ENCODE assay signal across 11 cellular contexts in the genomic region with DNA sequence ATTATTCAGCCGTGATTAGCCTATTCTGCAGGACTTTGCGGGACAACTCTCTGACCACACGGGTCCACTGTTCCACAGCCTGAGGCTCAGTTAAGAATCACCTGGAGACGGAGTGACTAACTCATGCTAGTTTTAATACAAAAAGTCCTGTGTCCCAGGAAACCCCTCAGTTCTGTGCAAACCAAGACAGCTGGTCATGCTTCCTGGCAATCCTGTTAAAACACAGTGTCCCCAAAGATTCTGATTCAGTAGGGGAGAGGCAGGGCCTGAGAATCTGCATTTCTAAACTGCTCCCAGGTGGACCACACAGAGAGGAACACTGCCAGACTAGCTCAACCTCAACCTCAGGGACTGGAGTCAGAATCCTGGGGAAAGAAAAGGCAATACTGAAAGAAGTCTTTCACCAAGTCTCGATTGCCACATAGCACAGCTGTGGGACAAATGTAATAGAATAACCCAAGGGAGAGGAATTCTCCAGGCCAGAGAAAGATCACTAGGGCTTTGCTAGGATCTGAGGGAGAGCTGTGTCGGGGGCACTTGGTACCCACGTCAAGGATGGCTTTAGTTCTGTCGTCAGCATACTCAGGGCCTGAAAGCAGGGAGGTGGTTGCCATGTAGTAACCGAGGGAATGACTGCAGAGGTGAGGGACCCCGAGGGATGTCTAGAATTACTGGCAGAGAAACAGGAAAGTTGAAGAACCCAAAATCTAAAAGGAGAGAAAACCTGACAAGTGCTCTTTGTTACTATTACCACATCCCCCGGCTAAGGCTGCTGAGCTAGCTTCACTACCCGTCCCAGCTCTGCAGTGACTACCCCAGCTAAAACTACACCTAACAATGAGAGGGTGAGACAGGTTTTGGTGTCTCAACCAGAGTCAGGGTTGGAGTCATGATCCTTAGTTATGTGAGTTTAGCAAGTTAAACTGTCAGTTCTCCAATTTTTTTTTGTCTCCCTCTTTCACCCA. TPM values are rescaled to one million over a fixed set of nuclear protein-coding genes. Genes with fewer than 3 reads are reported as not detected.
A peak's percentile ranks its signal among the peaks of the same experiment; 100 is the strongest.
DNase-seq lines count a peak whose midpoint lies in the region; ATAC-seq, FAIRE-seq and TF ChIP-seq lines count a peak whose summit lies in the region.
"Had no signal": no experiment of that assay in that cellular context is flagged by ENCODE, and none has a peak within 500 bp of the region (broad histone marks: within the 10 kb centered on the region; RNA-seq: fewer than 3 reads in every experiment).

No MANE protein-coding gene starts in this region.

- H3K27ac ChIP-seq in keratinocyte (ENCODE audit: control insufficient read depth, insufficient read depth, low read length) = peak overlapping the region; percentile 22
- H3K27ac ChIP-seq in upper lobe of right lung = no peak overlapping the region

- H3K79me2 ChIP-seq in keratinocyte (ENCODE audit: control insufficient read depth, insufficient read depth, low read length) = no peaks in the 10 kb centered on the region

- dilution Hi-C loops in keratinocyte (cut with MboI; ENCODE audit: extremely low pct_ligation_motif_present, low sequenced_read_pairs) = no loop called here

- H3K36me3 ChIP-seq in keratinocyte (ENCODE audit: control insufficient read depth in 2 of 2, extremely low read depth in 1 of 2, insufficient read depth in 2 of 2, low read length in 2 of 2) (no peaks in the 10 kb centered on the region), upper lobe of right lung (no peaks in the 10 kb centered on the region)

- peaks cover 16% of the 10 kb centered on the region for H3K4me1 Mint-ChIP-seq in MCF 10A (ENCODE audit: insufficient read depth, unreplicated experiment)

- H3K9ac ChIP-seq in keratinocyte (ENCODE audit: control insufficient read depth, extremely low read depth, insufficient read depth, low read length) = peak overlapping the region; percentile 6

- intact Hi-C loops in MCF 10A (cut with micrococcal nuclease) = loop anchor here (1.0 kb wide), 2 partner anchors 168 to 195 kb away; no protein-coding TSS in a partner anchor
- intact Hi-C loops in upper lobe of right lung (cut with DNase I) = no loop called here

- CTCF ChIA-PET in MCF 10A (lab: Yijun Ruan, JAX) = interaction anchor here (0.6 to 1.2 kb wide), 4 partner anchors 10 to 529 kb away, joined by 3 to 7 read pairs (median 4); no protein-coding TSS in a partner anchor

- POLR2A ChIA-PET in MCF 10A (lab: Yijun Ruan, JAX) = interaction anchor here (0.6 to 1.1 kb wide), 4 partner anchors 18 to 551 kb away, joined by 3 to 6 read pairs (median 4); no protein-coding TSS in a partner anchor

- no peaks in the 10 kb centered on the region for H3K27me3 ChIP-seq in keratinocyte (ENCODE audit: control insufficient read depth, extremely low read depth, insufficient read depth, low read length)
- no peaks in the 10 kb centered on the region for H3K27me3 ChIP-seq in upper lobe of right lung

- no peaks in the 10 kb centered on the region for H3K9me1 ChIP-seq in keratinocyte (ENCODE audit: control insufficient read depth, extremely low read depth, insufficient read depth, low read length)

- H3K4me1 ChIP-seq in keratinocyte (ENCODE audit: control insufficient read depth, extremely low read depth, insufficient read depth, low read length) (peaks cover 34% of the 10 kb centered on the region), upper lobe of right lung (peaks cover 6% of the 10 kb centered on the region)

- peak overlapping the region; percentile 55 for H3K27ac Mint-ChIP-seq in MCF 10A (ENCODE audit: low read depth, unreplicated experiment)
- H3K27ac Mint-ChIP-seq: activated naive CD8-positive, alpha-beta T cell treated with anti-CD3 and anti-CD28 coated beads for 36 hours had no signal

- H3K4me3 Mint-ChIP-seq in MCF 10A (ENCODE audit: unreplicated experiment) = no peak overlapping the region
- H3K4me3 Mint-ChIP-seq: activated naive CD8-positive, alpha-beta T cell treated with anti-CD3 and anti-CD28 coated beads for 36 hours; memory B cell had no signal

- H4K20me1 ChIP-seq in keratinocyte (ENCODE audit: control insufficient read depth, extremely low read depth, insufficient read depth, low read length) = no peaks in the 10 kb centered on the region

- H3K4me3 ChIP-seq in keratinocyte (ENCODE audit: control insufficient read depth in 2 of 3, extremely low read depth in 1 of 3, insufficient read depth in 2 of 3, low read depth in 1 of 3, low read length in 3 of 3) = no peak overlapping the region
- H3K4me3 ChIP-seq in upper lobe of right lung = no peak overlapping the region

- DNase-seq in NCI-H82 (lab: John Stamatoyannopoulos, UW) = peak; percentile 28
- no peak for DNase-seq in NCI-H82 treated with DMSO at 0.1 percent for 48 hours (lab: John Stamatoyannopoulos, UW; ENCODE audit: unreplicated experiment)
- DNase-seq in MCF 10A (ENCODE audit: unreplicated experiment) = peak; percentile 66
- DNase-seq in keratinocyte (ENCODE audit: low read depth, low spot score) = no peak
- no peak for DNase-seq in upper lobe of right lung
- no peak for DNase-seq in SW 1271 (lab: John Stamatoyannopoulos, UW)
- no peak for DNase-seq in cerebellum (ENCODE audit: low spot score)
- DNase-seq in SHP77 treated with DMSO at 0.1 percent for 48 hours (lab: John Stamatoyannopoulos, UW) = no peak
- DNase-seq: activated naive CD8-positive, alpha-beta T cell treated with anti-CD3 and anti-CD28 coated beads for 36 hours; AML-193 had no signal

- FAIRE-seq in keratinocyte (lab: Jason Lieb, UNC) = no peak

- H3K9me3 ChIP-seq in keratinocyte (ENCODE audit: control insufficient read depth, low read depth, low read length) (no peaks in the 10 kb centered on the region), upper lobe of right lung (no peaks in the 10 kb centered on the region)

- peak; percentile 67 for ATAC-seq in upper lobe of right lung

- no peaks in the 10 kb centered on the region for H3K27me3 Mint-ChIP-seq in MCF 10A (ENCODE audit: insufficient read depth, unreplicated experiment)
- H3K27me3 Mint-ChIP-seq: activated naive CD8-positive, alpha-beta T cell treated with anti-CD3 and anti-CD28 coated beads for 36 hours; memory B cell had no signal

- peak; percentile 19 for TF ChIP-seq CTCF in MCF 10A (IDR thresholded peaks at IDR 0.05; ENCODE audit: unreplicated experiment)
- TF ChIP-seq CTCF in keratinocyte (optimal IDR thresholded peaks at IDR 0.05 in 1 of 3, IDR thresholded peaks at IDR 0.05 in 1 of 3, conservative IDR thresholded peaks at IDR 0.05 in 1 of 3; ENCODE audit: extremely low read depth in 1 of 3, insufficient read depth in 2 of 3, low read length in 3 of 3) = no peak
- TF ChIP-seq CTCF in upper lobe of right lung (IDR thresholded peaks at IDR 0.05) = no peak

- no peaks in the 10 kb centered on the region for H3K9me3 Mint-ChIP-seq in MCF 10A (ENCODE audit: unreplicated experiment)
- H3K9me3 Mint-ChIP-seq: activated naive CD8-positive, alpha-beta T cell treated with anti-CD3 and anti-CD28 coated beads for 36 hours; memory B cell had no signal

- peak overlapping the region; percentile 33 for H3K4me2 ChIP-seq in keratinocyte (ENCODE audit: control insufficient read depth, extremely low read depth, insufficient read depth, low read depth, low read length)

- BruUV-seq in MCF 10A (replicated peaks; lab: Mats Ljungman, UMichigan) = no TSS peak

- H2AFZ ChIP-seq in keratinocyte (ENCODE audit: control insufficient read depth, low read length) = no peak overlapping the region

- no peaks in the 10 kb centered on the region for H3K36me3 Mint-ChIP-seq in MCF 10A (ENCODE audit: insufficient read depth, unreplicated experiment)
- H3K36me3 Mint-ChIP-seq: activated naive CD8-positive, alpha-beta T cell treated with anti-CD3 and anti-CD28 coated beads for 36 hours; memory B cell had no signal

RNA-seq across cellular contexts. Expression of a gene that starts 8.6 kb away (rescaled TPM):
- total RNA-seq in MCF 10A (2022) (1.6 and 2.0 TPM in 2 replicates), upper lobe of right lung (31.0 TPM), cerebellum (34.2 TPM)
- 2.4 to 3.6 TPM (median 3.3 TPM) in 3 replicates for polyA plus RNA-seq in keratinocyte
- 0.79 TPM for polyA plus RNA-seq in keratinocyte (2011; ENCODE audit: low read depth)
- polyA plus RNA-seq in keratinocyte (2011; cell fraction: cytosol; rRNA removed) = 1.5 and 2.6 TPM in 2 replicates
- 2.6 and 3.6 TPM in 2 replicates for polyA plus RNA-seq in keratinocyte (2011; cell fraction: nucleus; rRNA removed)
- 0.73 and 2.9 TPM in 2 replicates for polyA plus RNA-seq in keratinocyte (2012; ENCODE audit: low replicate concordance)
- polyA minus RNA-seq in keratinocyte = 2.8 to 8.5 TPM (median 4.1 TPM) in 3 replicates
- 5.8 TPM for polyA minus RNA-seq in keratinocyte (2011; cell fraction: cytosol; rRNA and poly(A)+ RNA removed)
- polyA minus RNA-seq in keratinocyte (2011; cell fraction: nucleus; rRNA and poly(A)+ RNA removed) = 4.3 and 7.1 TPM in 2 replicates

Comparison
In these comparisons a context has a peak if more than half of its experiments do, and no peak if none do; other contexts are left out.
1. DNase-seq: peak in NCI-H82 (single experiment) and MCF 10A (single experiment); none in NCI-H82 treated with DMSO at 0.1 percent for 48 hours (single experiment), keratinocyte (single experiment), upper lobe of right lung (single experiment), SW 1271 (0 of 2), cerebellum (single experiment) and SHP77 treated with DMSO at 0.1 percent for 48 hours (single experiment).
2. RNA of a gene that starts 8.6 kb away (total RNA-seq): 34.2 TPM in cerebellum (single experiment) and 31.0 TPM in upper lobe of right lung (single experiment); 1.6 to 2.0 TPM in MCF 10A; every median in the first group is over 10 times any median in the second.